In genomic region chr2:210445116-210445707, GRCh38 we compare ENCODE assay signal across 8 cellular contexts. TPM values are rescaled to one million over a fixed set of nuclear protein-coding genes. Genes with fewer than 3 reads are reported as not detected.
DNase-seq lines count a peak whose midpoint lies in the region; ATAC-seq and TF ChIP-seq lines count a peak whose summit lies in the region.

No MANE protein-coding gene starts in this region.

- H3K9ac ChIP-seq in neural cell (ENCODE audit: low read length): no peak overlapping the region

- no peaks in the 10 kb centered on the region for H3K36me3 ChIP-seq in neural cell (ENCODE audit: insufficient read depth, low read length)

- no peaks in the 10 kb centered on the region for H3K9me3 ChIP-seq in neural cell (ENCODE audit: low read length)

- no peaks in the 10 kb centered on the region for H3F3A ChIP-seq in neural cell (ENCODE audit: insufficient read depth, low read length, poor library complexity, severe bottlenecking)

- H3K4me2 ChIP-seq in neural cell (ENCODE audit: low read length): no peak overlapping the region

- H3K27ac ChIP-seq in cingulate gyrus (ENCODE audit: low read depth, low read length) (peak overlapping the region; percentile 58), neural cell (ENCODE audit: low read length) (no peak overlapping the region)

- no peaks in the 10 kb centered on the region for H3K27me3 ChIP-seq in neural cell (ENCODE audit: insufficient read depth, low read depth, low read length)

- H4K20me1 ChIP-seq in neural cell (ENCODE audit: insufficient read depth): no peaks in the 10 kb centered on the region

- H3K9me2 ChIP-seq in neural cell (ENCODE audit: insufficient read depth, low read length): no peaks in the 10 kb centered on the region

- ATAC-seq in GM21576 (IDR thresholded peaks at IDR 0.05; ENCODE audit: unreplicated experiment): peak; percentile 50

- H3K79me2 ChIP-seq in neural cell (replicated peaks; ENCODE audit: insufficient read depth, low read length): no peaks in the 10 kb centered on the region

- no peak overlapping the region for H2AFZ ChIP-seq in neural cell (ENCODE audit: low read depth, low read length)

- peak; percentile 64 for TF ChIP-seq RAD21 in neural cell (conservative IDR thresholded peaks at IDR 0.05)

- DNase-seq in D341Med (ENCODE audit: low spot score) (peak; percentile 28), NCI-H2196 treated with DMSO at 0.1 percent for 48 hours (lab: John Stamatoyannopoulos, UW; ENCODE audit: unreplicated experiment) (peak; percentile 9), DMS79 (lab: John Stamatoyannopoulos, UW) (no peak), NCI-H774 (lab: John Stamatoyannopoulos, UW) (no peak)
- DNase-seq in stimulated activated CD4-positive, alpha-beta T cell treated with anti-CD3 and anti-CD28 coated beads, Interleukin-15, amount 100 ng/mL, for 24 hours: no peak

- H3K4me3 ChIP-seq in neural cell (ENCODE audit: low read length): no peak overlapping the region

- TF ChIP-seq EP300 in neural cell (conservative IDR thresholded peaks at IDR 0.05; ENCODE audit: poor library complexity, severe bottlenecking): no peak

- TF ChIP-seq CTCF in neural cell (IDR thresholded peaks at IDR 0.05; ENCODE audit: poor library complexity, severe bottlenecking): peak; percentile 64

TF ChIP-seq in neural cell, 6 proteins besides CTCF, POLR2A, EP300 and RAD21:
- TF ChIP-seq SMC3 (conservative IDR thresholded peaks at IDR 0.05; ENCODE audit: poor library complexity) (peak; percentile 42), EZH2 (IDR thresholded peaks at IDR 0.05; ENCODE audit: borderline replicate concordance, insufficient read depth, low read length, poor library complexity, severe bottlenecking) (no peak)

RNA-seq across cellular contexts. Expression of gene LANCL1, which starts 31.3 kb away (rescaled TPM):
- polyA plus RNA-seq in neural cell: 74.0 and 76.7 TPM in 2 replicates
- 69.9 and 83.3 TPM in 2 replicates for polyA minus RNA-seq in neural cell

Comparison
In these comparisons a context has a peak if more than half of its experiments do, and no peak if none do; other contexts are left out.
1. DNase-seq: peak in D341Med (single experiment) and NCI-H2196 treated with DMSO at 0.1 percent for 48 hours (single experiment); none in stimulated activated CD4-positive, alpha-beta T cell treated with anti-CD3 and anti-CD28 coated beads, Interleukin-15, amount 100 ng/mL, for 24 hours (single experiment), DMS79 (single experiment) and NCI-H774 (single experiment).